ENCODE assay signal across 1 cellular context in genomic region chr17:50111687-50112655, GRCh38.
TF ChIP-seq lines count a peak whose summit lies in the region.

No MANE protein-coding gene starts in this region.

TF ChIP-seq in K562, 482 proteins besides CTCF, POLR2A, EP300 and RAD21 (continues in another document):
- TF ChIP-seq, protein P1, sequence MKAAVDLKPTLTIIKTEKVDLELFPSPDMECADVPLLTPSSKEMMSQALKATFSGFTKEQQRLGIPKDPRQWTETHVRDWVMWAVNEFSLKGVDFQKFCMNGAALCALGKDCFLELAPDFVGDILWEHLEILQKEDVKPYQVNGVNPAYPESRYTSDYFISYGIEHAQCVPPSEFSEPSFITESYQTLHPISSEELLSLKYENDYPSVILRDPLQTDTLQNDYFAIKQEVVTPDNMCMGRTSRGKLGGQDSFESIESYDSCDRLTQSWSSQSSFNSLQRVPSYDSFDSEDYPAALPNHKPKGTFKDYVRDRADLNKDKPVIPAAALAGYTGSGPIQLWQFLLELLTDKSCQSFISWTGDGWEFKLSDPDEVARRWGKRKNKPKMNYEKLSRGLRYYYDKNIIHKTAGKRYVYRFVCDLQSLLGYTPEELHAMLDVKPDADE (conservative IDR thresholded peaks at IDR 0.05; ENCODE audit: control insufficient read depth, low read depth, low read length) = no peak
- no peak for TF ChIP-seq ATF1 (CRISPR knock-in tag; IDR thresholded peaks at IDR 0.05)
- TF ChIP-seq ATF1 (tag; IDR thresholded peaks at IDR 0.05) = no peak
- TF ChIP-seq MYBL2 (IDR thresholded peaks at IDR 0.05; ENCODE audit: low read depth) = no peak
- no peak for TF ChIP-seq MYBL2 (CRISPR knock-in tag; IDR thresholded peaks at IDR 0.05; ENCODE audit: borderline replicate concordance)
- peak; percentile 27; the same call in 1 of the 2 replicates for TF ChIP-seq GTF2E2 (tag; IDR thresholded peaks at IDR 0.05)
- TF ChIP-seq, protein P2, sequence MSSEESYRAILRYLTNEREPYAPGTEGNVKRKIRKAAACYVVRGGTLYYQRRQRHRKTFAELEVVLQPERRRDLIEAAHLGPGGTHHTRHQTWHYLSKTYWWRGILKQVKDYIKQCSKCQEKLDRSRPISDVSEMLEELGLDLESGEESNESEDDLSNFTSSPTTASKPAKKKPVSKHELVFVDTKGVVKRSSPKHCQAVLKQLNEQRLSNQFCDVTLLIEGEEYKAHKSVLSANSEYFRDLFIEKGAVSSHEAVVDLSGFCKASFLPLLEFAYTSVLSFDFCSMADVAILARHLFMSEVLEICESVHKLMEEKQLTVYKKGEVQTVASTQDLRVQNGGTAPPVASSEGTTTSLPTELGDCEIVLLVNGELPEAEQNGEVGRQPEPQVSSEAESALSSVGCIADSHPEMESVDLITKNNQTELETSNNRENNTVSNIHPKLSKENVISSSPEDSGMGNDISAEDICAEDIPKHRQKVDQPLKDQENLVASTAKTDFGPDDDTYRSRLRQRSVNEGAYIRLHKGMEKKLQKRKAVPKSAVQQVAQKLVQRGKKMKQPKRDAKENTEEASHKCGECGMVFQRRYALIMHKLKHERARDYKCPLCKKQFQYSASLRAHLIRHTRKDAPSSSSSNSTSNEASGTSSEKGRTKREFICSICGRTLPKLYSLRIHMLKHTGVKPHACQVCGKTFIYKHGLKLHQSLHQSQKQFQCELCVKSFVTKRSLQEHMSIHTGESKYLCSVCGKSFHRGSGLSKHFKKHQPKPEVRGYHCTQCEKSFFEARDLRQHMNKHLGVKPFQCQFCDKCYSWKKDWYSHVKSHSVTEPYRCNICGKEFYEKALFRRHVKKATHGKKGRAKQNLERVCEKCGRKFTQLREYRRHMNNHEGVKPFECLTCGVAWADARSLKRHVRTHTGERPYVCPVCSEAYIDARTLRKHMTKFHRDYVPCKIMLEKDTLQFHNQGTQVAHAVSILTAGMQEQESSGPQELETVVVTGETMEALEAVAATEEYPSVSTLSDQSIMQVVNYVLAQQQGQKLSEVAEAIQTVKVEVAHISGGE (CRISPR knock-in tag; IDR thresholded peaks at IDR 0.05) = peak in 1 of 3 experiments; percentile 70; a peak in 1 of 6 replicates
- no peak for TF ChIP-seq SRSF1 (IDR thresholded peaks at IDR 0.05; ENCODE audit: low read depth, low read length)
- no peak for TF ChIP-seq TCF7L2 (IDR thresholded peaks at IDR 0.05; ENCODE audit: low read depth, low read length)
- TF ChIP-seq ZC3H11A (IDR thresholded peaks at IDR 0.05; ENCODE audit: low read depth, low read length) = no peak
- no peak for TF ChIP-seq STAG1 (CRISPR knock-in tag; IDR thresholded peaks at IDR 0.05; ENCODE audit: borderline replicate concordance)
- no peak for TF ChIP-seq MAFG (tag; conservative IDR thresholded peaks at IDR 0.05)
- TF ChIP-seq ILF3 (IDR thresholded peaks at IDR 0.05; ENCODE audit: borderline replicate concordance) = no peak
- TF ChIP-seq NR3C1 (CRISPR knock-in tag; IDR thresholded peaks at IDR 0.05) = no peak
- TF ChIP-seq BCLAF1 (IDR thresholded peaks at IDR 0.05; ENCODE audit: borderline replicate concordance in 1 of 2, control insufficient read depth in 1 of 2, low read depth in 2 of 2, low read length in 1 of 2) = no peak
- TF ChIP-seq CHD2 (IDR thresholded peaks at IDR 0.05; ENCODE audit: low read depth, low read length) = no peak
- peak in 1 of 2 experiments; percentile 25; a peak in 2 of 4 replicates for TF ChIP-seq NRF1 (conservative IDR thresholded peaks at IDR 0.05 in 1 of 2, IDR thresholded peaks at IDR 0.05 in 1 of 2)
- peak; percentile 72 for TF ChIP-seq ZNF175 (CRISPR knock-in tag; IDR thresholded peaks at IDR 0.05; ENCODE audit: low read depth)
- TF ChIP-seq NFYB (IDR thresholded peaks at IDR 0.05; ENCODE audit: extremely low read depth, insufficient read length) = no peak
- no peak for TF ChIP-seq FUS (optimal IDR thresholded peaks at IDR 0.05; ENCODE audit: low read depth, low read length)
- TF ChIP-seq ZBTB5 (IDR thresholded peaks at IDR 0.05) = no peak
- TF ChIP-seq ZNF146 (CRISPR knock-in tag; IDR thresholded peaks at IDR 0.05; ENCODE audit: unreplicated experiment) = no peak
- TF ChIP-seq GABPB1 (CRISPR knock-in tag; IDR thresholded peaks at IDR 0.05) = no peak
- TF ChIP-seq RCOR1 (IDR thresholded peaks at IDR 0.05; ENCODE audit: borderline replicate concordance in 1 of 2, low read depth in 2 of 2, low read length in 2 of 2) = no peak
- TF ChIP-seq ZNF280A (IDR thresholded peaks at IDR 0.05; ENCODE audit: low read depth, partially characterized antibody) = no peak
- peak; percentile 43; the same call in 1 of the 2 replicates for TF ChIP-seq GABPA (tag; conservative IDR thresholded peaks at IDR 0.05; ENCODE audit: low read depth)
- TF ChIP-seq ZFX (CRISPR knock-in tag; IDR thresholded peaks at IDR 0.05) = peak; percentile 53
- TF ChIP-seq ZNF121 (CRISPR knock-in tag; conservative IDR thresholded peaks at IDR 0.05) = no peak
- TF ChIP-seq, protein P3, sequence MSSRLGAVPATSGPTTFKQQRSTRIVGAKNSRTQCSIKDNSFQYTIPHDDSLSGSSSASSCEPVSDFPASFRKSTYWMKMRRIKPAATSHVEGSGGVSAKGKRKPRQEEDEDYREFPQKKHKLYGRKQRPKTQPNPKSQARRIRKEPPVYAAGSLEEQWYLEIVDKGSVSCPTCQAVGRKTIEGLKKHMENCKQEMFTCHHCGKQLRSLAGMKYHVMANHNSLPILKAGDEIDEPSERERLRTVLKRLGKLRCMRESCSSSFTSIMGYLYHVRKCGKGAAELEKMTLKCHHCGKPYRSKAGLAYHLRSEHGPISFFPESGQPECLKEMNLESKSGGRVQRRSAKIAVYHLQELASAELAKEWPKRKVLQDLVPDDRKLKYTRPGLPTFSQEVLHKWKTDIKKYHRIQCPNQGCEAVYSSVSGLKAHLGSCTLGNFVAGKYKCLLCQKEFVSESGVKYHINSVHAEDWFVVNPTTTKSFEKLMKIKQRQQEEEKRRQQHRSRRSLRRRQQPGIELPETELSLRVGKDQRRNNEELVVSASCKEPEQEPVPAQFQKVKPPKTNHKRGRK (tag; IDR thresholded peaks at IDR 0.05) = no peak
- no peak for TF ChIP-seq SMC3 (conservative IDR thresholded peaks at IDR 0.05; ENCODE audit: insufficient read depth, low read depth, low read length)
- TF ChIP-seq IFI16 (CRISPR knock-in tag; IDR thresholded peaks at IDR 0.05) = no peak
- TF ChIP-seq ARID3A (IDR thresholded peaks at IDR 0.05; ENCODE audit: borderline replicate concordance, low read depth, low read length) = no peak
- TF ChIP-seq IRF2 (CRISPR knock-in tag; IDR thresholded peaks at IDR 0.05) = no peak
- no peak for TF ChIP-seq FOXM1 (IDR thresholded peaks at IDR 0.05; ENCODE audit: low read depth)
- no peak for TF ChIP-seq FOXM1 (CRISPR knock-in tag; IDR thresholded peaks at IDR 0.05; ENCODE audit: low read depth)
- no peak for TF ChIP-seq BHLHE40 (IDR thresholded peaks at IDR 0.05; ENCODE audit: low read length)
- TF ChIP-seq SAFB (IDR thresholded peaks at IDR 0.05; ENCODE audit: borderline replicate concordance, low read depth, low read length) = no peak
- no peak for TF ChIP-seq POLR2B (IDR thresholded peaks at IDR 0.05; ENCODE audit: low read depth, partially characterized antibody)
- no peak for TF ChIP-seq ZNF316 (IDR thresholded peaks at IDR 0.05)
- TF ChIP-seq, protein P4, sequence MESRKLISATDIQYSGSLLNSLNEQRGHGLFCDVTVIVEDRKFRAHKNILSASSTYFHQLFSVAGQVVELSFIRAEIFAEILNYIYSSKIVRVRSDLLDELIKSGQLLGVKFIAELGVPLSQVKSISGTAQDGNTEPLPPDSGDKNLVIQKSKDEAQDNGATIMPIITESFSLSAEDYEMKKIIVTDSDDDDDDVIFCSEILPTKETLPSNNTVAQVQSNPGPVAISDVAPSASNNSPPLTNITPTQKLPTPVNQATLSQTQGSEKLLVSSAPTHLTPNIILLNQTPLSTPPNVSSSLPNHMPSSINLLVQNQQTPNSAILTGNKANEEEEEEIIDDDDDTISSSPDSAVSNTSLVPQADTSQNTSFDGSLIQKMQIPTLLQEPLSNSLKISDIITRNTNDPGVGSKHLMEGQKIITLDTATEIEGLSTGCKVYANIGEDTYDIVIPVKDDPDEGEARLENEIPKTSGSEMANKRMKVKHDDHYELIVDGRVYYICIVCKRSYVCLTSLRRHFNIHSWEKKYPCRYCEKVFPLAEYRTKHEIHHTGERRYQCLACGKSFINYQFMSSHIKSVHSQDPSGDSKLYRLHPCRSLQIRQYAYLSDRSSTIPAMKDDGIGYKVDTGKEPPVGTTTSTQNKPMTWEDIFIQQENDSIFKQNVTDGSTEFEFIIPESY (CRISPR knock-in tag; IDR thresholded peaks at IDR 0.05) = no peak
- TF ChIP-seq NR2C1 (IDR thresholded peaks at IDR 0.05) = no peak
- TF ChIP-seq NR2C1 (tag; IDR thresholded peaks at IDR 0.05) = peak; percentile 35; the same call in 1 of the 2 replicates
- no peak for TF ChIP-seq SAFB2 (IDR thresholded peaks at IDR 0.05; ENCODE audit: borderline replicate concordance, low read depth, low read length, severe bottlenecking)
- no peak for TF ChIP-seq NR2C2 (CRISPR knock-in tag; IDR thresholded peaks at IDR 0.05)
- TF ChIP-seq NR2C2 (tag; IDR thresholded peaks at IDR 0.05) = peak; percentile 50; the same call in 1 of the 2 replicates
- no peak for TF ChIP-seq SLC30A9 (CRISPR knock-in tag; IDR thresholded peaks at IDR 0.05)
- TF ChIP-seq NR4A1 (CRISPR knock-in tag; IDR thresholded peaks at IDR 0.05) = no peak
- TF ChIP-seq NR4A1 (tag; IDR thresholded peaks at IDR 0.05) = no peak
